24 cellular contexts compared by ENCODE assay signal in the genomic region with DNA sequence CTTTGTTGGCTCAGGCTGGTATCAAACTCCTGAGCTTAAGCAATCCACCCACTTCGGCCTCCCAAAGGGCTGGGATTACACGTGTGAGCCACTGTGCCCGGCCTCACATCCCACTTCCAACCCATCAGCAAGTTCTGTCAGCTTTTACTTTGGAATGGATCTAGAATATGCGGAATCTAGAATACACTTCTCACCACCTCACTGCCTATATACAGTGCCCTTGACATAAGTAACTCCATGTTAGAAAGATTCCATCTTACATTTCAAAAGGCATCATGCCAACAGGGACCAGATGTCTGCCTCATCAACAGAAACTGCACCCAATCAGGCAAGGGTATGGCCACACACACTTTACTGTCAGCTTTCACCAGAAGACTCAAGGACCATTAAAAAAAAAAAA.
"Had no signal": no experiment of that assay in that cellular context is flagged by ENCODE, and none has a peak within 500 bp of the region (broad histone marks: within the 10 kb centered on the region; RNA-seq: fewer than 3 reads in every experiment).

No MANE protein-coding gene starts in this region.

- H3K36me3 Mint-ChIP-seq: immature natural killer cell; naive B cell; natural killer cell; stimulated activated naive B cell treated with anti-CD40 and anti-IgM and Interleukin-4, amounts not matched to agents 10 μg/mL and 1 μg/mL and 100 μg/mL, for 72 hours had no signal

- H3K27ac ChIP-seq: left lung, lower lobe of right lung, ovary, right atrium auricular region, right lobe of liver, stomach, testis, thyroid gland, transverse colon, upper lobe of left lung, vagina had no signal

- H3K4me3 Mint-ChIP-seq: immature natural killer cell; natural killer cell; stimulated activated naive B cell treated with anti-CD40 and anti-IgM and Interleukin-4, amounts not matched to agents 10 μg/mL and 1 μg/mL and 100 μg/mL, for 72 hours had no signal

- H3K9me3 ChIP-seq: left lung, lower lobe of right lung, ovary, right atrium auricular region, right lobe of liver, stomach, testis, thyroid gland, transverse colon, upper lobe of left lung, vagina had no signal

- H3K36me3 ChIP-seq: left lung, lower lobe of right lung, ovary, right atrium auricular region, right lobe of liver, stomach, thyroid gland, transverse colon, upper lobe of left lung, vagina had no signal

- H3K27ac Mint-ChIP-seq: immature natural killer cell; natural killer cell; nephron progenitor cell; progenitor cell of endocrine pancreas; stimulated activated naive B cell treated with anti-CD40 and anti-IgM and Interleukin-4, amounts not matched to agents 10 μg/mL and 1 μg/mL and 100 μg/mL, for 72 hours had no signal

- H3K4me3 ChIP-seq: left lung, lower lobe of right lung, ovary, right atrium auricular region, right lobe of liver, smooth muscle cell, stomach, testis, thyroid gland, transverse colon, upper lobe of left lung, vagina had no signal

- H3K27me3 ChIP-seq: left lung, ovary, right atrium auricular region, right lobe of liver, stomach, testis, thyroid gland, transverse colon, upper lobe of left lung, vagina had no signal

- H3K4me1 ChIP-seq: testis, vagina had no signal

- H3K9me3 Mint-ChIP-seq: immature natural killer cell; naive B cell; natural killer cell; nephron progenitor cell; stimulated activated naive B cell treated with anti-CD40 and anti-IgM and Interleukin-4, amounts not matched to agents 10 μg/mL and 1 μg/mL and 100 μg/mL, for 72 hours had no signal

- DNase-seq: immature natural killer cell; left lung; lower lobe of right lung; mesenchymal stem cell; naive B cell; natural killer cell; nephron progenitor cell; stimulated activated CD4-positive, alpha-beta T cell treated with anti-CD3 and anti-CD28 coated beads, Interleukin-1b, Interleukin-23, amount 100 ng/mL, for 48 hours; stimulated activated CD4-positive, alpha-beta T cell treated with anti-CD3 and anti-CD28 coated beads, Interleukin-4, amount 100 ng/mL, for 1 hour; stimulated activated naive CD8-positive, alpha-beta T cell treated with anti-CD3 and anti-CD28 coated beads, Interleukin-15, Interleukin-2, amounts not matched to agents 100 U/mL and 50 U/mL, for 24 hours; stomach; testis; thyroid gland; transverse colon; upper lobe of left lung had no signal

- FAIRE-seq: islet of Langerhans, kidney had no signal
